2 cellular contexts compared by ENCODE assay signal in the genomic region with DNA sequence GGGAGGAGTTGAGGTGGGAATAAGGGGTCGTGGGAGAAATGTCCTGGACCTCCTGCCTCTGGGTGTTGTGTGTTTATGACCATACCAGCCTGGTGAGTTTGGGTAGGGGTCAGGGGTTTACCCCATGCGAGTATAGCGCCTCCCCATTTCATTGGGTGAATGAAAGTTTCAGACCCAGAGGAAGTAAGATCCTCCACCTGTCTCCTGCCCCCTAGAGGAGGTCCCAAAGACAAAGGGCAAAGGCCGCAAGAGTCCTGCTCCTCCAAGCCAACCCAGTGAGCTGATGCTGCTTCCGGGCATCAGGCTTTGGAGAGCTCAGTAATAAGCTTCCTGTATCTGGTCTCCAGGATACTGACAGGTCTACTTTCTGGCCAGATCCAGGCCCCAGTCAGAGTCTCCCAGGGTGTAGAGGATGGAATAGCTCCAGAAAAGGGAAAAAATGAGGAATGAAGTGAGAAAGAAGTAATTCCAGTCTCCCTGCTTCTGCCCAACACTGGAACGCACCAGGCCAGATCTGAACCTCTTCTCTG.
TF ChIP-seq lines count a peak whose summit lies in the region.

No MANE protein-coding gene starts in this region.

TF ChIP-seq in K562, 482 proteins besides CTCF, POLR2A, EP300 and RAD21:
- no peak for TF ChIP-seq NR2C1 (IDR thresholded peaks at IDR 0.05)
- peak; percentile 52 for TF ChIP-seq NR2C1 (tag; IDR thresholded peaks at IDR 0.05)
- no peak for TF ChIP-seq KDM4B (IDR thresholded peaks at IDR 0.05; ENCODE audit: borderline replicate concordance in 2 of 2, low read depth in 1 of 2)
- TF ChIP-seq, protein P1, sequence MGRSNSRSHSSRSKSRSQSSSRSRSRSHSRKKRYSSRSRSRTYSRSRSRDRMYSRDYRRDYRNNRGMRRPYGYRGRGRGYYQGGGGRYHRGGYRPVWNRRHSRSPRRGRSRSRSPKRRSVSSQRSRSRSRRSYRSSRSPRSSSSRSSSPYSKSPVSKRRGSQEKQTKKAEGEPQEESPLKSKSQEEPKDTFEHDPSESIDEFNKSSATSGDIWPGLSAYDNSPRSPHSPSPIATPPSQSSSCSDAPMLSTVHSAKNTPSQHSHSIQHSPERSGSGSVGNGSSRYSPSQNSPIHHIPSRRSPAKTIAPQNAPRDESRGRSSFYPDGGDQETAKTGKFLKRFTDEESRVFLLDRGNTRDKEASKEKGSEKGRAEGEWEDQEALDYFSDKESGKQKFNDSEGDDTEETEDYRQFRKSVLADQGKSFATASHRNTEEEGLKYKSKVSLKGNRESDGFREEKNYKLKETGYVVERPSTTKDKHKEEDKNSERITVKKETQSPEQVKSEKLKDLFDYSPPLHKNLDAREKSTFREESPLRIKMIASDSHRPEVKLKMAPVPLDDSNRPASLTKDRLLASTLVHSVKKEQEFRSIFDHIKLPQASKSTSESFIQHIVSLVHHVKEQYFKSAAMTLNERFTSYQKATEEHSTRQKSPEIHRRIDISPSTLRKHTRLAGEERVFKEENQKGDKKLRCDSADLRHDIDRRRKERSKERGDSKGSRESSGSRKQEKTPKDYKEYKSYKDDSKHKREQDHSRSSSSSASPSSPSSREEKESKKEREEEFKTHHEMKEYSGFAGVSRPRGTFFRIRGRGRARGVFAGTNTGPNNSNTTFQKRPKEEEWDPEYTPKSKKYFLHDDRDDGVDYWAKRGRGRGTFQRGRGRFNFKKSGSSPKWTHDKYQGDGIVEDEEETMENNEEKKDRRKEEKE (IDR thresholded peaks at IDR 0.05; ENCODE audit: borderline replicate concordance in 1 of 2, control insufficient read depth in 1 of 2, low read depth in 2 of 2, low read length in 1 of 2): no peak
- TF ChIP-seq NR2C2 (CRISPR knock-in tag; IDR thresholded peaks at IDR 0.05): no peak
- peak; percentile 30; the same call in 1 of the 2 replicates for TF ChIP-seq NR2C2 (tag; IDR thresholded peaks at IDR 0.05)
- TF ChIP-seq HNRNPH1 (optimal IDR thresholded peaks at IDR 0.05; ENCODE audit: low read depth, low read length): no peak
- no peak for TF ChIP-seq TCF7 (IDR thresholded peaks at IDR 0.05; ENCODE audit: borderline replicate concordance)
- TF ChIP-seq SRSF1 (IDR thresholded peaks at IDR 0.05; ENCODE audit: low read depth, low read length): no peak
- TF ChIP-seq CBFA2T3 (IDR thresholded peaks at IDR 0.05): no peak
- no peak for TF ChIP-seq DIDO1 (tag; IDR thresholded peaks at IDR 0.05; ENCODE audit: low read depth)
- TF ChIP-seq, protein P2, sequence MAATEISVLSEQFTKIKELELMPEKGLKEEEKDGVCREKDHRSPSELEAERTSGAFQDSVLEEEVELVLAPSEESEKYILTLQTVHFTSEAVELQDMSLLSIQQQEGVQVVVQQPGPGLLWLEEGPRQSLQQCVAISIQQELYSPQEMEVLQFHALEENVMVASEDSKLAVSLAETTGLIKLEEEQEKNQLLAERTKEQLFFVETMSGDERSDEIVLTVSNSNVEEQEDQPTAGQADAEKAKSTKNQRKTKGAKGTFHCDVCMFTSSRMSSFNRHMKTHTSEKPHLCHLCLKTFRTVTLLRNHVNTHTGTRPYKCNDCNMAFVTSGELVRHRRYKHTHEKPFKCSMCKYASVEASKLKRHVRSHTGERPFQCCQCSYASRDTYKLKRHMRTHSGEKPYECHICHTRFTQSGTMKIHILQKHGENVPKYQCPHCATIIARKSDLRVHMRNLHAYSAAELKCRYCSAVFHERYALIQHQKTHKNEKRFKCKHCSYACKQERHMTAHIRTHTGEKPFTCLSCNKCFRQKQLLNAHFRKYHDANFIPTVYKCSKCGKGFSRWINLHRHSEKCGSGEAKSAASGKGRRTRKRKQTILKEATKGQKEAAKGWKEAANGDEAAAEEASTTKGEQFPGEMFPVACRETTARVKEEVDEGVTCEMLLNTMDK (IDR thresholded peaks at IDR 0.05; ENCODE audit: borderline replicate concordance, insufficient read depth, low read depth, low read length, poor library complexity, severe bottlenecking): peak; percentile 27
- no peak for TF ChIP-seq ZNF263 (CRISPR knock-in tag; IDR thresholded peaks at IDR 0.05; ENCODE audit: borderline replicate concordance)

TF ChIP-seq in HEK293T, 16 proteins besides CTCF, POLR2A, EP300 and RAD21:
- no peak for TF ChIP-seq CTBP1 (IDR thresholded peaks at IDR 0.05; ENCODE audit: borderline replicate concordance)
- no peak for TF ChIP-seq FOXK2 (IDR thresholded peaks at IDR 0.05)
- TF ChIP-seq FOXA1 (IDR thresholded peaks at IDR 0.05): no peak
- no peak for TF ChIP-seq L3MBTL2 (conservative IDR thresholded peaks at IDR 0.05)
- no peak for TF ChIP-seq ARNT (IDR thresholded peaks at IDR 0.05)
- no peak for TF ChIP-seq SUZ12 (IDR thresholded peaks at IDR 0.05)
- TF ChIP-seq TARDBP (IDR thresholded peaks at IDR 0.05): no peak
